20 cellular contexts compared by ENCODE assay signal in genomic region chr7:157391036-157391710, GRCh38. TPM values are rescaled to one million over a fixed set of nuclear protein-coding genes. Genes with fewer than 3 reads are reported as not detected.
DNase-seq lines count a peak whose midpoint lies in the region; ATAC-seq, FAIRE-seq and TF ChIP-seq lines count a peak whose summit lies in the region.
"Had no signal": no experiment of that assay in that cellular context is flagged by ENCODE, and none has a peak within 500 bp of the region (broad histone marks: within the 10 kb centered on the region; RNA-seq: fewer than 3 reads in every experiment).

No MANE protein-coding gene starts in this region.

- H3K27ac Mint-ChIP-seq in activated CD4-positive, alpha-beta T cell treated with anti-CD3 and anti-CD28 coated beads, Interleukin-2, amount 10 ng/mL, durations not matched to agents 7 days and 5 days: peak overlapping the region; percentile 89
- H3K27ac Mint-ChIP-seq in CD8-positive, alpha-beta T cell: peak overlapping the region; percentile 32
- H3K27ac Mint-ChIP-seq in progenitor cell of endocrine pancreas: peak overlapping the region; percentile 52
- H3K27ac Mint-ChIP-seq in mesothelial cell of epicardium: no peak overlapping the region
- H3K27ac Mint-ChIP-seq: nephron had no signal

- no peak for ATAC-seq in CD8-positive, alpha-beta T cell

- FAIRE-seq in GM19239 (lab: Jason Lieb, UNC): no peak
- FAIRE-seq: GM12892 had no signal

- no peaks in the 10 kb centered on the region for H3K27me3 Mint-ChIP-seq in activated CD4-positive, alpha-beta T cell treated with anti-CD3 and anti-CD28 coated beads, Interleukin-2, amount 10 ng/mL, durations not matched to agents 7 days and 5 days
- H3K27me3 Mint-ChIP-seq in CD8-positive, alpha-beta T cell (ENCODE audit: low read depth): no peaks in the 10 kb centered on the region
- H3K27me3 Mint-ChIP-seq in progenitor cell of endocrine pancreas: no peaks in the 10 kb centered on the region
- H3K27me3 Mint-ChIP-seq in mesothelial cell of epicardium (ENCODE audit: low read depth): no peaks in the 10 kb centered on the region
- H3K27me3 Mint-ChIP-seq: activated naive CD8-positive, alpha-beta T cell treated with anti-CD3 and anti-CD28 coated beads, Interleukin-2, amount 10 ng/mL, durations not matched to agents 7 days and 5 days had no signal

- H3K4me3 ChIP-seq in CD8-positive, alpha-beta T cell (ENCODE audit: low read depth, low read length): no peak overlapping the region
- no peak overlapping the region for H3K4me3 ChIP-seq in fibroblast of mammary gland (ENCODE audit: control insufficient read depth, low read depth, low read length)
- H3K4me3 ChIP-seq: SJCRH30, tibial nerve had no signal

- no peaks in the 10 kb centered on the region for H3K27me3 ChIP-seq in CD8-positive, alpha-beta T cell (ENCODE audit: insufficient read depth, low read length)
- H3K27me3 ChIP-seq: SJCRH30, tibial nerve had no signal

- H3K9me3 Mint-ChIP-seq in activated CD4-positive, alpha-beta T cell treated with anti-CD3 and anti-CD28 coated beads, Interleukin-2, amount 10 ng/mL, durations not matched to agents 7 days and 5 days: no peaks in the 10 kb centered on the region
- no peaks in the 10 kb centered on the region for H3K9me3 Mint-ChIP-seq in CD8-positive, alpha-beta T cell
- H3K9me3 Mint-ChIP-seq in progenitor cell of endocrine pancreas (ENCODE audit: low read depth): no peaks in the 10 kb centered on the region
- H3K9me3 Mint-ChIP-seq in mesothelial cell of epicardium: no peaks in the 10 kb centered on the region
- H3K9me3 Mint-ChIP-seq: activated naive CD8-positive, alpha-beta T cell treated with anti-CD3 and anti-CD28 coated beads, Interleukin-2, amount 10 ng/mL, durations not matched to agents 7 days and 5 days; nephron had no signal

- POLR2A ChIA-PET in activated CD4-positive, alpha-beta T cell treated with anti-CD3 and anti-CD28 coated beads, Interleukin-2, amount 10 ng/mL, durations not matched to agents 7 days and 5 days (lab: Charles Lee): interaction anchor here (0.6 kb wide), 1 partner anchor 15 kb away, joined by 3 read pairs; no protein-coding TSS in a partner anchor
- POLR2A ChIA-PET in CD8-positive, alpha-beta T cell (lab: Charles Lee): interaction anchor here (0.6 kb wide), 1 partner anchor 78 kb away, joined by 3 read pairs; no protein-coding TSS in a partner anchor

- TF ChIP-seq CTCF in CD8-positive, alpha-beta T cell (IDR thresholded peaks at IDR 0.05): no peak
- no peak for TF ChIP-seq CTCF in fibroblast of mammary gland (conservative IDR thresholded peaks at IDR 0.05; ENCODE audit: control insufficient read depth, insufficient read depth, low read depth, low read length)
- TF ChIP-seq CTCF in progenitor cell of endocrine pancreas (IDR thresholded peaks at IDR 0.05; ENCODE audit: unreplicated experiment): no peak
- no peak for TF ChIP-seq CTCF in mesothelial cell of epicardium (IDR thresholded peaks at IDR 0.05; ENCODE audit: unreplicated experiment)

- peaks cover 51% of the 10 kb centered on the region for H3K4me1 Mint-ChIP-seq in activated CD4-positive, alpha-beta T cell treated with anti-CD3 and anti-CD28 coated beads, Interleukin-2, amount 10 ng/mL, durations not matched to agents 7 days and 5 days
- peaks cover 47% of the 10 kb centered on the region for H3K4me1 Mint-ChIP-seq in CD8-positive, alpha-beta T cell (ENCODE audit: low read depth)
- H3K4me1 Mint-ChIP-seq in progenitor cell of endocrine pancreas (ENCODE audit: low read depth): no peaks in the 10 kb centered on the region
- H3K4me1 Mint-ChIP-seq in mesothelial cell of epicardium: peaks cover 3% of the 10 kb centered on the region
- H3K4me1 Mint-ChIP-seq: nephron had no signal

- DNase-seq in activated CD4-positive, alpha-beta T cell treated with anti-CD3 and anti-CD28 coated beads, Interleukin-2, amount 10 ng/mL, durations not matched to agents 7 days and 5 days: no peak
- DNase-seq in activated CD4-positive, alpha-beta T cell treated with anti-CD3 and anti-CD28 coated beads for 4 hours: no peak
- no peak for DNase-seq in CD8-positive, alpha-beta T cell
- DNase-seq in fibroblast of mammary gland (ENCODE audit: low read depth) (peak; percentile 41), progenitor cell of endocrine pancreas (ENCODE audit: low spot score, unreplicated experiment) (no peak), mesothelial cell of epicardium (ENCODE audit: low spot score in 2 of 2, unreplicated experiment in 2 of 2) (no peak), GM19239 (ENCODE audit: insufficient read length, low spot score) (no peak), NCI-H510A (lab: John Stamatoyannopoulos, UW) (no peak)
- DNase-seq: Caco-2; caudate nucleus; effector CD8-positive, alpha-beta T cell; GOT3; NCI-H187; NCI-H510A treated with DMSO at 0.1 percent for 48 hours; SJCRH30; stimulated activated CD4-positive, alpha-beta T cell treated with anti-CD3 and anti-CD28 coated beads, Interleukin-2, amount 100 ng/mL, for 24 hours had no signal

- H3K4me1 ChIP-seq in CD8-positive, alpha-beta T cell (ENCODE audit: insufficient read depth, low read length): peaks cover 26% of the 10 kb centered on the region
- H3K4me1 ChIP-seq: Caco-2 had no signal

- no peak overlapping the region for H3K4me3 Mint-ChIP-seq in activated CD4-positive, alpha-beta T cell treated with anti-CD3 and anti-CD28 coated beads, Interleukin-2, amount 10 ng/mL, durations not matched to agents 7 days and 5 days
- H3K4me3 Mint-ChIP-seq in CD8-positive, alpha-beta T cell: no peak overlapping the region
- H3K4me3 Mint-ChIP-seq in progenitor cell of endocrine pancreas (ENCODE audit: low read depth) (no peak overlapping the region), mesothelial cell of epicardium (no peak overlapping the region)
- H3K4me3 Mint-ChIP-seq: nephron had no signal

- CTCF ChIA-PET in activated CD4-positive, alpha-beta T cell treated with anti-CD3 and anti-CD28 coated beads, Interleukin-2, amount 10 ng/mL, durations not matched to agents 7 days and 5 days (lab: Charles Lee): interaction anchor here (1.0 kb wide), 1 partner anchor 16 kb away, joined by 3 read pairs; no protein-coding TSS in a partner anchor
- CTCF ChIA-PET in CD8-positive, alpha-beta T cell (lab: Charles Lee): no interaction called here

- peaks cover 27% of the 10 kb centered on the region for H3K36me3 Mint-ChIP-seq in activated CD4-positive, alpha-beta T cell treated with anti-CD3 and anti-CD28 coated beads, Interleukin-2, amount 10 ng/mL, durations not matched to agents 7 days and 5 days (ENCODE audit: low read depth)
- H3K36me3 Mint-ChIP-seq in CD8-positive, alpha-beta T cell: peaks cover 56% of the 10 kb centered on the region
- H3K36me3 Mint-ChIP-seq in progenitor cell of endocrine pancreas (ENCODE audit: insufficient read depth): peaks cover 7% of the 10 kb centered on the region
- H3K36me3 Mint-ChIP-seq in mesothelial cell of epicardium: peaks cover 15% of the 10 kb centered on the region

- intact Hi-C loops in CD8-positive, alpha-beta T cell (cut with DNase I, micrococcal nuclease): no loop called here

- H3K27ac ChIP-seq in CD8-positive, alpha-beta T cell (ENCODE audit: low read depth, low read length): no peak overlapping the region
- H3K27ac ChIP-seq: SJCRH30, tibial nerve had no signal

- no peaks in the 10 kb centered on the region for H3K9me3 ChIP-seq in CD8-positive, alpha-beta T cell (ENCODE audit: low read length)
- H3K9me3 ChIP-seq: Caco-2, SJCRH30, tibial nerve had no signal

- H3K36me3 ChIP-seq in CD8-positive, alpha-beta T cell (ENCODE audit: insufficient read depth, low read length): no peaks in the 10 kb centered on the region

RNA-seq across cellular contexts. Expression of gene DNAJB6, which starts 54.4 kb away (rescaled TPM):
- 10 to 100 TPM; 67.8 to 68.9 TPM for total RNA-seq in activated CD4-positive, alpha-beta T cell treated with anti-CD3 and anti-CD28 coated beads, Interleukin-2, amount 10 ng/mL, durations not matched to agents 7 days and 5 days
- 100 to 1,000 TPM; 312 to 335 TPM for total RNA-seq in CD8-positive, alpha-beta T cell
- 117 and 119 TPM in 2 replicates for total RNA-seq in progenitor cell of endocrine pancreas
- total RNA-seq in mesothelial cell of epicardium: 104 to 115 TPM (median 110 TPM) in 3 replicates
